Comparison of ENCODE assay signal across 11 cellular contexts in genomic region chr12:62703011-62703380, GRCh38.
DNase-seq lines count a peak whose midpoint lies in the region; ATAC-seq and TF ChIP-seq lines count a peak whose summit lies in the region.
"Had no signal": no experiment of that assay in that cellular context is flagged by ENCODE, and none has a peak within 500 bp of the region (broad histone marks: within the 10 kb centered on the region; RNA-seq: fewer than 3 reads in every experiment).

No MANE protein-coding gene starts in this region.

- H3K36me3 ChIP-seq in gastrocnemius medialis, result no peaks in the 10 kb centered on the region

- no peak for TF ChIP-seq CTCF in gastrocnemius medialis (IDR thresholded peaks at IDR 0.05 in 4 of 5, conservative IDR thresholded peaks at IDR 0.05 in 1 of 5)

- ATAC-seq in gastrocnemius medialis, result no peak
- ATAC-seq in HG03039 (IDR thresholded peaks at IDR 0.05; ENCODE audit: unreplicated experiment), result no peak
- no peak for ATAC-seq in GM21619 (IDR thresholded peaks at IDR 0.05; ENCODE audit: unreplicated experiment)
- ATAC-seq: activated CD8-positive, alpha-beta memory T cell treated with anti-CD3 and anti-CD28 coated beads, Interleukin-2, amount 10 ng/mL, durations not matched to agents 7 days and 5 days had no signal

- in situ Hi-C loops in SK-MEL-5 (cut with HindIII; ENCODE audit: low pct_unique_long_range_greater_than_20kb, low sequenced_read_pairs) (no loop called here), gastrocnemius medialis (cut with MboI; ENCODE audit: low sequenced_read_pairs in 4 of 4) (no loop called here)

- no peaks in the 10 kb centered on the region for H3K9me3 ChIP-seq in gastrocnemius medialis

- peak overlapping the region; percentile 9 to 42 (median 25) for H3K27ac ChIP-seq in gastrocnemius medialis

- intact Hi-C loops in gastrocnemius medialis (cut with DNase I; ENCODE audit: low total_unique reads), result no loop called here

- H3K4me1 ChIP-seq in gastrocnemius medialis, result peaks cover 0 to 14% of the 10 kb centered on the region in 2 donors

- no peak for TF ChIP-seq POLR2A in gastrocnemius medialis (IDR thresholded peaks at IDR 0.05)

- H3K27me3 ChIP-seq in gastrocnemius medialis, result no peaks in the 10 kb centered on the region

- no peak overlapping the region for H3K4me3 ChIP-seq in gastrocnemius medialis

- peak; percentile 93 for DNase-seq in ELR (ENCODE audit: low read depth)
- DNase-seq in SK-MEL-5 (ENCODE audit: low read depth, low spot score), result peak; percentile 79
- peak; percentile 57 for DNase-seq in foreskin melanocyte
- DNase-seq in gastrocnemius medialis, result no peak
- DNase-seq in glomerular visceral epithelial cell (ENCODE audit: extremely low spot score), result no peak
- DNase-seq in activated naive CD4-positive, alpha-beta T cell treated with anti-CD3 and anti-CD28 coated beads, Interleukin-2, amount 50 U/mL, for 16 hours, result no peak
- DNase-seq: activated CD8-positive, alpha-beta memory T cell treated with anti-CD3 and anti-CD28 coated beads, Interleukin-2, amount 10 ng/mL, durations not matched to agents 7 days and 5 days; NCI-H187; stimulated activated CD8-positive, alpha-beta memory T cell treated with anti-CD3 and anti-CD28 coated beads, Interleukin-4, amount 100 ng/mL, for 48 hours had no signal

Comparison
In these comparisons a context has a peak if more than half of its experiments do, and no peak if none do; other contexts are left out.
1. DNase-seq: peak in ELR (single experiment), SK-MEL-5 (single experiment) and foreskin melanocyte (single experiment); none in gastrocnemius medialis (0 of 2), glomerular visceral epithelial cell (single experiment) and activated naive CD4-positive, alpha-beta T cell treated with anti-CD3 and anti-CD28 coated beads, Interleukin-2, amount 50 U/mL, for 16 hours (single experiment).